ENCODE assay signal across 11 cellular contexts in genomic region chr20:25136643-25137559, GRCh38. TPM values are rescaled to one million over a fixed set of nuclear protein-coding genes. Genes with fewer than 3 reads are reported as not detected.
A peak's percentile ranks its signal among the peaks of the same experiment; 100 is the strongest.
DNase-seq lines count a peak whose midpoint lies in the region; ATAC-seq and TF ChIP-seq lines count a peak whose summit lies in the region.
"Had no signal": no experiment of that assay in that cellular context is flagged by ENCODE, and none has a peak within 500 bp of the region (broad histone marks: within the 10 kb centered on the region; RNA-seq: fewer than 3 reads in every experiment).

No MANE protein-coding gene starts in this region.

- H3K4me3 ChIP-seq in AG04450 (ENCODE audit: low read depth, low read length), result no peak overlapping the region
- H3K4me3 ChIP-seq in mesendoderm (ENCODE audit: low read length), result no peak overlapping the region
- H3K4me3 ChIP-seq: uterus had no signal

- H3K23ac ChIP-seq in mesendoderm (ENCODE audit: low read length), result no peak overlapping the region

- no peaks in the 10 kb centered on the region for H3K4me1 ChIP-seq in mesendoderm (ENCODE audit: control insufficient read depth, low read depth, low read length)
- H3K4me1 ChIP-seq: uterus had no signal

- peak overlapping the region; percentile 11 for H3K27ac ChIP-seq in AG04450 (ENCODE audit: low read depth, low read length)
- no peak overlapping the region for H3K27ac ChIP-seq in mesendoderm (ENCODE audit: low read depth, low read length)
- H3K27ac ChIP-seq: uterus had no signal

- H2BK120ac ChIP-seq in mesendoderm (ENCODE audit: low read depth, low read length), result no peak overlapping the region

- H3K4me3 Mint-ChIP-seq in activated T-cell treated with anti-CD3 and anti-CD28 coated beads, Interleukin-2, amount 50 U/mL, for 4 hours, result no peak overlapping the region
- H3K4me3 Mint-ChIP-seq: CD4-positive, alpha-beta T cell; nephron had no signal

- H3K4ac ChIP-seq in mesendoderm (ENCODE audit: low read depth, low read length), result no peak overlapping the region

- no peaks in the 10 kb centered on the region for H3K36me3 ChIP-seq in mesendoderm (ENCODE audit: control insufficient read depth, insufficient read depth, low read length)
- H3K36me3 ChIP-seq: uterus had no signal

- no peak overlapping the region for H2BK15ac ChIP-seq in mesendoderm (replicated peaks; ENCODE audit: low read depth)

- no peaks in the 10 kb centered on the region for H3K4me1 Mint-ChIP-seq in activated T-cell treated with anti-CD3 and anti-CD28 coated beads, Interleukin-2, amount 50 U/mL, for 4 hours (ENCODE audit: low read depth)
- H3K4me1 Mint-ChIP-seq: nephron had no signal

- H3K79me2 ChIP-seq in mesendoderm (ENCODE audit: control insufficient read depth, insufficient read depth, low read length), result no peaks in the 10 kb centered on the region

- H3K27me3 Mint-ChIP-seq in activated T-cell treated with anti-CD3 and anti-CD28 coated beads, Interleukin-2, amount 50 U/mL, for 4 hours (ENCODE audit: low read depth), result peaks cover 7% of the 10 kb centered on the region
- H3K27me3 Mint-ChIP-seq: CD4-positive, alpha-beta T cell had no signal

- no peak overlapping the region for H4K8ac ChIP-seq in mesendoderm (ENCODE audit: low read depth, low read length)

- no peak overlapping the region for H3K9ac ChIP-seq in mesendoderm (ENCODE audit: low read length)

- H3K27me3 ChIP-seq in AG04450 (ENCODE audit: control insufficient read depth, insufficient read depth, low read length), result peaks cover 18% of the 10 kb centered on the region
- H3K27me3 ChIP-seq in mesendoderm (ENCODE audit: insufficient read depth, low read length, poor library complexity), result no peaks in the 10 kb centered on the region
- H3K27me3 ChIP-seq: uterus had no signal

- TF ChIP-seq CTCF in AG04450 (IDR thresholded peaks at IDR 0.05; ENCODE audit: low read depth, low read length), result no peak

- no CpG with 5 or more reads among the region's 6 CpGs for WGBS in mesendoderm (ENCODE audit: extremely low coverage, insufficient coverage, low lambda C conversion rate)

- CTCF ChIA-PET in AG04450 (lab: Charles Lee), result no interaction called here

- H3K18ac ChIP-seq in mesendoderm (ENCODE audit: low read length), result no peak overlapping the region

- H3K79me1 ChIP-seq in mesendoderm (ENCODE audit: low read length), result no peaks in the 10 kb centered on the region

- H2AK5ac ChIP-seq in mesendoderm (ENCODE audit: low read length), result no peak overlapping the region

- H3K36me3 Mint-ChIP-seq in activated T-cell treated with anti-CD3 and anti-CD28 coated beads, Interleukin-2, amount 50 U/mL, for 4 hours (ENCODE audit: insufficient read depth), result no peaks in the 10 kb centered on the region

- no peaks in the 10 kb centered on the region for H3K9me3 Mint-ChIP-seq in activated T-cell treated with anti-CD3 and anti-CD28 coated beads, Interleukin-2, amount 50 U/mL, for 4 hours
- H3K9me3 Mint-ChIP-seq: CD4-positive, alpha-beta T cell; nephron had no signal

- H3K4me2 ChIP-seq in mesendoderm (ENCODE audit: low read length), result no peak overlapping the region

- peak; percentile 68 for DNase-seq in AG04450 (ENCODE audit: low read depth, low spot score)
- peak; percentile 97 for DNase-seq in NCI-H226
- peak; percentile 73 for DNase-seq in epidermal melanocyte (ENCODE audit: insufficient read length, low spot score)
- peak; percentile 39 for DNase-seq in mesendoderm
- no peak for DNase-seq in stimulated activated CD4-positive, alpha-beta T cell treated with anti-CD3 and anti-CD28 coated beads, Interleukin-4, amount 100 ng/mL, for 1 hour
- no peak for DNase-seq in activated T-cell treated with anti-CD3 and anti-CD28 coated beads, Interleukin-2, amount 50 U/mL, for 4 hours
- DNase-seq: CD4-positive, alpha-beta T cell had no signal

- no peak overlapping the region for H3K56ac ChIP-seq in mesendoderm (ENCODE audit: low read length)

- H3K9me3 ChIP-seq in AG04450 (ENCODE audit: control insufficient read depth, insufficient read depth, low read length), result no peaks in the 10 kb centered on the region
- H3K9me3 ChIP-seq: uterus had no signal

- ATAC-seq in GM21619 (IDR thresholded peaks at IDR 0.05; ENCODE audit: unreplicated experiment) (no peak), GM19467 (IDR thresholded peaks at IDR 0.05; ENCODE audit: unreplicated experiment) (no peak)
- ATAC-seq in activated T-cell treated with anti-CD3 and anti-CD28 coated beads, Interleukin-2, amount 50 U/mL, for 4 hours, result no peak

- POLR2A ChIA-PET in AG04450 (lab: Yijun Ruan, JAX), result interaction anchor here (0.5 to 0.6 kb wide), 2 partner anchors 254 to 721 kb away, joined by 3 to 6 read pairs; partner anchors contain the start of gene ABHD12

- H2BK5ac ChIP-seq in mesendoderm (ENCODE audit: low read length), result no peak overlapping the region

- H4K5ac ChIP-seq in mesendoderm (ENCODE audit: low read length), result no peak overlapping the region

RNA-seq across cellular contexts. Expression of gene VSX1, which starts 55.0 kb away (rescaled TPM):
- 0.06 TPM in 1 of 2 replicates, not detected in the other for polyA plus RNA-seq in AG04450 (2011; rRNA removed)
- polyA minus RNA-seq in AG04450 (2011; rRNA and poly(A)+ RNA removed), result not detected in 2 replicates
- not detected for polyA plus RNA-seq in mesendoderm (2013, experiment 1 of 2)
- polyA plus RNA-seq in mesendoderm (2013, experiment 2 of 2), result not detected
- not detected for total RNA-seq in activated T-cell treated with anti-CD3 and anti-CD28 coated beads, Interleukin-2, amount 50 U/mL, for 4 hours
- total RNA-seq: CD4-positive, alpha-beta T cell had no signal

RNA-seq across cellular contexts. Expression of gene ENTPD6, which starts 58.6 kb away (rescaled TPM):
- 39.9 and 51.4 TPM in 2 replicates for polyA plus RNA-seq in AG04450 (2011; rRNA removed)
- polyA minus RNA-seq in AG04450 (2011; rRNA and poly(A)+ RNA removed), result 34.2 and 39.9 TPM in 2 replicates
- polyA plus RNA-seq in mesendoderm (2013, experiment 1 of 2), result 25.3 TPM
- polyA plus RNA-seq in mesendoderm (2013, experiment 2 of 2), result 26.1 TPM
- 10 to 100 TPM; 43.4 to 51.2 (median 47.1) TPM for total RNA-seq in activated T-cell treated with anti-CD3 and anti-CD28 coated beads, Interleukin-2, amount 50 U/mL, for 4 hours

Comparison
In these comparisons a context has a peak if more than half of its experiments do, and no peak if none do; other contexts are left out.
1. DNase-seq: peak in AG04450 (single experiment), NCI-H226 (single experiment), epidermal melanocyte (single experiment) and mesendoderm (single experiment); none in stimulated activated CD4-positive, alpha-beta T cell treated with anti-CD3 and anti-CD28 coated beads, Interleukin-4, amount 100 ng/mL, for 1 hour (single experiment) and activated T-cell treated with anti-CD3 and anti-CD28 coated beads, Interleukin-2, amount 50 U/mL, for 4 hours (single experiment).